In the genomic region with DNA sequence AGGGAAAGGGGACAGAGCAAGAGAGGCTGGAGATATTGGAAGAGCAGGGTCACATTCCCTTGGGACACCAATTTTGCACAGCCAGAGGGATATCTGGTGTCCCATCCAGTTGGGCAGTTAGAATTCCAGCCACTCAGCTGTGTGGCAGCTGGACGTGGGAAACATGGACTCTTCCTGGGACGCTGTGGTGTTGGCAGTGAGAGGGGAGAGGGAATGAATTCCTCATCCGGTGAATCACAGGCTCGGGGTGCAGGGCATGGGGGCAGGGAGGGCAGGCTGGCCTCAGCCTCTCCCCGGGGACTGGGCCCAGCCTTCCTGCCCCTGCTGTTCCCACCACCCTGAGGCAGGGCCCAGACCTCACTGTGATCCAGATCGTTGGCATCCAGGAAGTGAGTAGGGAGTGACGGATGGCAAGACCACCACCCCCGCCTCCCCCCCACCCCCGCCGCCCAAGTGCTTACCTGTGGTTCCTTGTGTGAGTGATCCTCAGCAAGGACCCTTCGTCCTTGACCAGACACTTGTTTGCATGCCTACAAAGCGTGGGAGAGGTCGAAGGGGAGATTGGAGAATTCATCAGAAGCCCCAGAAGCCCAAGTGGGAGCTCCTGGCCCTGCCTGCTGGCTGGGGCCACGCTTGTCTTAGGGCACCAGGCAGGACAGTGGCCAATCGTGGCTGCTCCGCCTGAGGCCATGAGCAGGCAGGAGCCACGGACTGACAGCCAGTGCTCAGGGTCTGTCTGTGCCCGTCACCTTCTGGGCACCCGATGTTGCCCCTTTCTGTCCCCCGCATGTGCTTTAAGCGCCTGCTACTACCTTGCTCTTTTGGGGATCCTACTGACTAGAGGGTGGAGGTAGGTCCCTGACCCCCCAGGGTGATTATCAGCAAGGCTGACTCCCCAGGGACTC, we compare ENCODE assay signal across 13 cellular contexts. TPM values are rescaled to one million over a fixed set of nuclear protein-coding genes. Genes with fewer than 3 reads are reported as not detected.
DNase-seq lines count a peak whose midpoint lies in the region; ATAC-seq and TF ChIP-seq lines count a peak whose summit lies in the region.
"Had no signal": no experiment of that assay in that cellular context is flagged by ENCODE, and none has a peak within 500 bp of the region (broad histone marks: within the 10 kb centered on the region; RNA-seq: fewer than 3 reads in every experiment).

No MANE protein-coding gene starts in this region.

- no peak overlapping the region for H3K9ac ChIP-seq in BLaER1 treated with 17β-estradiol and CSF1 and Interleukin-3, amounts not matched to agents 10 nM and 100 nM

- peaks cover 7% of the 10 kb centered on the region for H3K4me1 Mint-ChIP-seq in chondrocyte (ENCODE audit: low read depth)

- H3K36me3 Mint-ChIP-seq in chondrocyte (ENCODE audit: low read depth): no peaks in the 10 kb centered on the region

- H3K36me3 ChIP-seq in BLaER1 treated with 17β-estradiol and CSF1 and Interleukin-3, amounts not matched to agents 10 nM and 100 nM: no peaks in the 10 kb centered on the region
- H3K36me3 ChIP-seq in prostate gland: no peaks in the 10 kb centered on the region
- H3K36me3 ChIP-seq: heart left ventricle, vagina had no signal

- intact Hi-C loops in prostate gland (cut with DNase I): no loop called here

- 83% methylated on average over 21 of the region's 21 CpGs for WGBS in prostate gland

- peak overlapping the region in 7 of 11 experiments; percentile 20 to 53 (median 46); a peak in 11 of 22 replicates for H3K4me2 ChIP-seq in BLaER1 treated with 17β-estradiol and CSF1 and Interleukin-3, amounts not matched to agents 10 nM and 100 nM

- no peak for TF ChIP-seq POLR2A in prostate gland (IDR thresholded peaks at IDR 0.05)

- TF ChIP-seq CTCF in chondrocyte (IDR thresholded peaks at IDR 0.05) (no peak), prostate gland (IDR thresholded peaks at IDR 0.05) (no peak)

- H3K27me3 ChIP-seq in BLaER1 treated with 17β-estradiol and CSF1 and Interleukin-3, amounts not matched to agents 10 nM and 100 nM: peaks cover 0 to under 1% (median 0%) of the 10 kb centered on the region in 11 experiments; a peak in 1 of 22 replicates
- H3K27me3 ChIP-seq in prostate gland (replicated peaks; ENCODE audit: insufficient read depth): no peaks in the 10 kb centered on the region
- H3K27me3 ChIP-seq: vagina had no signal

- peak; percentile 68 for DNase-seq in HCEC 1CT
- peak; percentile 75 for DNase-seq in chondrocyte (ENCODE audit: low spot score)
- peak; percentile 67 for DNase-seq in mesenteric fat pad (ENCODE audit: low spot score)
- DNase-seq in activated CD4-positive, alpha-beta T cell treated with anti-CD3 and anti-CD28 coated beads for 48 hours: no peak
- DNase-seq in prostate gland (ENCODE audit: low spot score): no peak
- DNase-seq: NCI-H2029 treated with DMSO at 0.1 percent for 48 hours had no signal

- no peak overlapping the region for H3K27ac ChIP-seq in BLaER1 treated with 17β-estradiol and CSF1 and Interleukin-3, amounts not matched to agents 10 nM and 100 nM
- H3K27ac ChIP-seq in prostate gland: no peak overlapping the region
- H3K27ac ChIP-seq: heart left ventricle, vagina had no signal

- peaks cover 0 to 47% (median 11%) of the 10 kb centered on the region in 10 experiments; a peak in 16 of 20 replicates for H3K4me1 ChIP-seq in BLaER1 treated with 17β-estradiol and CSF1 and Interleukin-3, amounts not matched to agents 10 nM and 100 nM
- H3K4me1 ChIP-seq in prostate gland (replicated peaks): no peaks in the 10 kb centered on the region
- H3K4me1 ChIP-seq: heart left ventricle, vagina had no signal

- no peak for ATAC-seq in GM19463 (IDR thresholded peaks at IDR 0.05; ENCODE audit: unreplicated experiment)
- no peak for ATAC-seq in HG03571 (IDR thresholded peaks at IDR 0.05; ENCODE audit: unreplicated experiment)
- ATAC-seq: heart left ventricle, right cardiac atrium had no signal

- H3K4me3 Mint-ChIP-seq in chondrocyte (ENCODE audit: unreplicated experiment): no peak overlapping the region

- H4K20me1 ChIP-seq in BLaER1 treated with 17β-estradiol and CSF1 and Interleukin-3, amounts not matched to agents 10 nM and 100 nM: 0 out of 22 replicates have a peak, but pooled peaks cover 0 to 8% (median 0%) of the 10 kb centered on the region in 11 experiments

- H3K9me3 ChIP-seq in BLaER1 treated with 17β-estradiol and CSF1 and Interleukin-3, amounts not matched to agents 10 nM and 100 nM (replicated peaks in 1 of 11): no peaks in the 10 kb centered on the region
- no peaks in the 10 kb centered on the region for H3K9me3 ChIP-seq in prostate gland
- H3K9me3 ChIP-seq: heart left ventricle, vagina had no signal

- no peak overlapping the region for H3K4me3 ChIP-seq in BLaER1 treated with 17β-estradiol and CSF1 and Interleukin-3, amounts not matched to agents 10 nM and 100 nM
- H3K4me3 ChIP-seq in prostate gland: no peak overlapping the region
- H3K4me3 ChIP-seq: heart left ventricle, vagina had no signal

- peaks cover 18% of the 10 kb centered on the region for H3K27me3 Mint-ChIP-seq in chondrocyte (ENCODE audit: low read depth)

- peak overlapping the region; percentile 70 for H3K27ac Mint-ChIP-seq in chondrocyte (ENCODE audit: unreplicated experiment)

- H3K9me3 Mint-ChIP-seq in chondrocyte (ENCODE audit: low read depth): no peaks in the 10 kb centered on the region

RNA-seq across cellular contexts. Expression of gene WNT3A, which starts 8.7 kb away (rescaled TPM):
- total RNA-seq in chondrocyte (not detected in 3 replicates), mesenteric fat pad (not detected), prostate gland (1 to 10 TPM; 2.4 to 4.8 TPM)
- total RNA-seq: heart left ventricle, mononuclear cell, right cardiac atrium, vagina had no signal

Comparison
In these comparisons a context has a peak if more than half of its experiments do, and no peak if none do; other contexts are left out.
1. DNase-seq: peak in HCEC 1CT (single experiment), chondrocyte (single experiment) and mesenteric fat pad (single experiment); none in activated CD4-positive, alpha-beta T cell treated with anti-CD3 and anti-CD28 coated beads for 48 hours (single experiment) and prostate gland (single experiment).